26 cellular contexts compared by ENCODE assay signal in genomic region chr1:17090844-17091243, GRCh38. TPM values are rescaled to one million over a fixed set of nuclear protein-coding genes. Genes with fewer than 3 reads are reported as not detected.
DNase-seq lines count a peak whose midpoint lies in the region; ATAC-seq, FAIRE-seq and TF ChIP-seq lines count a peak whose summit lies in the region.
"Had no signal": no experiment of that assay in that cellular context is flagged by ENCODE, and none has a peak within 500 bp of the region (broad histone marks: within the 10 kb centered on the region; RNA-seq: fewer than 3 reads in every experiment).

No MANE protein-coding gene starts in this region.

- TF ChIP-seq CTCF in spleen (IDR thresholded peaks at IDR 0.05 in 8 of 11, conservative IDR thresholded peaks at IDR 0.05 in 3 of 11): no peak
- TF ChIP-seq CTCF in transverse colon (IDR thresholded peaks at IDR 0.05): no peak

- in situ Hi-C loops in transverse colon (cut with MboI; ENCODE audit: low pct_ligation_motif_present in 1 of 4, low pct_unique_long_range_greater_than_20kb in 1 of 4, low sequenced_read_pairs in 3 of 4): no loop called here

- peak overlapping the region; percentile 97 for H3K27ac ChIP-seq in layer of hippocampus (ENCODE audit: low read depth, low read length)
- peak overlapping the region in 5 of 8 donors; percentile 26 to 66 (median 47) for H3K27ac ChIP-seq in spleen
- H3K27ac ChIP-seq in transverse colon: no peak overlapping the region
- H3K27ac ChIP-seq: C4-2B, lower lobe of right lung, thoracic aorta, vagina had no signal

- DNase-seq in H54 (ENCODE audit: insufficient read length, low spot score): peak; percentile 53
- DNase-seq in astrocyte of the hippocampus (ENCODE audit: low read depth, low spot score): peak; percentile 31
- no peak for DNase-seq in spleen
- no peak for DNase-seq in transverse colon
- no peak for DNase-seq in activated naive CD4-positive, alpha-beta T cell treated with Interleukin-2 at 50 U/mL for 16 hours
- DNase-seq in NCI-H1105 (lab: John Stamatoyannopoulos, UW): no peak
- DNase-seq: activated CD4-positive, alpha-beta memory T cell treated with anti-CD3 and anti-CD28 coated beads for 36 hours; cerebellar nuclear complex; HCEC 1CT; lower lobe of right lung; NCI-H1105 treated with DMSO at 0.1 percent for 48 hours; NCI-H2029 treated with DMSO at 0.1 percent for 48 hours; NCI-H748 treated with DMSO at 0.1 percent for 48 hours; RPMI8226; stimulated activated CD4-positive, alpha-beta T cell treated with anti-CD3 and anti-CD28 coated beads, Interleukin-15, amount 100 ng/mL, for 24 hours; stimulated activated naive CD4-positive, alpha-beta T cell had no signal

- H3K9me3 ChIP-seq in spleen (no peaks in the 10 kb centered on the region), transverse colon (no peaks in the 10 kb centered on the region)
- H3K9me3 ChIP-seq: lower lobe of right lung, thoracic aorta, vagina had no signal

- H3K4me3 ChIP-seq in spleen (no peak overlapping the region), transverse colon (no peak overlapping the region)
- H3K4me3 ChIP-seq: lower lobe of right lung, thoracic aorta, vagina had no signal

- H3K4me1 ChIP-seq in spleen (peaks cover 0 to 14% (median 0%) of the 10 kb centered on the region in 6 donors), transverse colon (no peaks in the 10 kb centered on the region)
- H3K4me1 ChIP-seq: lower lobe of right lung had no signal

- no peak for FAIRE-seq in H54 (lab: Jason Lieb, UNC)
- FAIRE-seq: astrocyte had no signal

- H3K36me3 ChIP-seq in spleen: peaks cover 0 to 92% (median 0%) of the 10 kb centered on the region in 6 donors
- peaks cover 0 to 6% (median 0%) of the 10 kb centered on the region in 4 donors for H3K36me3 ChIP-seq in transverse colon
- H3K36me3 ChIP-seq: lower lobe of right lung, thoracic aorta, vagina had no signal

- no peak for TF ChIP-seq EP300 in transverse colon (IDR thresholded peaks at IDR 0.05; ENCODE audit: low read depth)

- no peak for ATAC-seq in GM21529 (IDR thresholded peaks at IDR 0.05; ENCODE audit: unreplicated experiment)
- ATAC-seq: activated CD4-positive, CD25-positive, alpha-beta regulatory T cell treated with anti-CD3 and anti-CD28 coated beads, Interleukin-2, amount 50 U/mL, for 24 hours; activated T-helper 17 cell treated with anti-CD3 and anti-CD28 coated beads, Interleukin-2, amount 50 U/mL, for 72 hours; lower lobe of right lung; sciatic nerve had no signal

- WGBS in spleen, 5 donors: 76 to 86% (median 83%) methylated on average over 6 of the region's 6 CpGs
- WGBS in transverse colon (ENCODE audit: low coverage in 1 of 2), 2 donors: 93% methylated on average over 4 of the region's 6 CpGs; no CpG with 5 or more reads in 1 of the 2 donors

- H3K27me3 ChIP-seq in layer of hippocampus (ENCODE audit: control insufficient read depth, insufficient read depth, low read length) (no peaks in the 10 kb centered on the region), spleen (replicated peaks in 1 of 7) (no peaks in the 10 kb centered on the region), transverse colon (no peaks in the 10 kb centered on the region)
- H3K27me3 ChIP-seq: vagina had no signal

- intact Hi-C loops in spleen (cut with DNase I; ENCODE audit: low total_unique reads) (no loop called here), transverse colon (cut with DNase I; ENCODE audit: low total_unique reads) (no loop called here)

- TF ChIP-seq POLR2A in H54 (IDR thresholded peaks at IDR 0.05; ENCODE audit: low read depth, low read length) (no peak), spleen (IDR thresholded peaks at IDR 0.05) (no peak), transverse colon (IDR thresholded peaks at IDR 0.05) (no peak)

RNA-seq across cellular contexts. Expression of gene PADI2, which starts 28.4 kb away (rescaled TPM):
- total RNA-seq in spleen (10 to 100 TPM in 5 of 7 donors, 1 to 10 TPM in 2; 8.7 to 63.6 (median 30.7) TPM), transverse colon (100 to 1,000 TPM; 143 to 285 (median 238) TPM)
- polyA plus RNA-seq in spleen: 1 to 10 TPM in 2 of 3 donors, under 1 TPM in 1; 0.50 to 3.5 (median 3.3) TPM
- total RNA-seq: activated CD4-positive, alpha-beta memory T cell treated with anti-CD3 and anti-CD28 coated beads for 36 hours; T-helper 1 cell treated with Interleukin-12 subunit alpha and Interleukin-12 subunit beta and Interleukin-4 antibody, amounts not matched to agents 30 ng/mL and 1 ng/mL, for 36 hours had no signal

RNA-seq across cellular contexts. Expression of gene SDHB, which starts 37.0 kb away (rescaled TPM):
- total RNA-seq in spleen: 100 to 1,000 TPM in 3 of 7 donors, 10 to 100 TPM in 4; 82.9 to 132 (median 84.0) TPM
- 10 to 100 TPM; 49.1 to 85.0 (median 75.4) TPM for polyA plus RNA-seq in spleen
- 100 to 1,000 TPM in 3 of 4 donors, 10 to 100 TPM in 1; 98.7 to 266 (median 153) TPM for total RNA-seq in transverse colon

Comparison
In these comparisons a context has a peak if more than half of its experiments do, and no peak if none do; other contexts are left out.
1. DNase-seq: peak in H54 (single experiment) and astrocyte of the hippocampus (single experiment); none in spleen (single experiment), transverse colon (single experiment), activated naive CD4-positive, alpha-beta T cell treated with Interleukin-2 at 50 U/mL for 16 hours (single experiment) and NCI-H1105 (single experiment).
2. H3K27ac ChIP-seq: peak in layer of hippocampus (single experiment) and spleen (5 of 8); none in transverse colon (0 of 4).